In the genomic region with DNA sequence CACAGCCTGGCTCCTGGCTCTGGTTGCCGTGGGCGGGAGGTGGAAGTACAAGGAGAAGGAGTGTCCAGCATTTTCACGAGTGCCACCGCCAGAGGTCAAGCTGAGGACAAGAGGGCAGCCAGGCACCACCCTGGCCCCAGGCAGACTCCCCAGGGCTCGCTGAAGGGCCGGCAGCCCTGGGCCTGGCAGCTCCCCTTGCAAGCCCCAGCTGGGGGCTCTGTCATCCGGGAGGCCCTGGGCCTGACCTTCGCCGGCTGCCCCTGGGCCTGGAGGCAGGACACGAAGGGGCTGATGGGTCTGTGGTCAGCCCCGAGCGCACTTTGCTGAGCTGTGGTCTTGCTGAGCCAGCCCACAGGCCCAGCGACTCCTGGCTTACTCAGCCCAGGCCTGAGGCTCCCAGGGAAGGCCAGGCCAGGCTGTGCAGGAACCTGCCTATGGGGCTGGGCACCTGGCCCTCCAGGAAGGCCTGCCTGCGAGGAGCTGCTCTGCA, we compare ENCODE assay signal across 1 cellular context.
TF ChIP-seq lines count a peak whose summit lies in the region.

No MANE protein-coding gene starts in this region.

TF ChIP-seq in GM23338, 12 proteins besides CTCF, POLR2A, EP300 and RAD21:
- TF ChIP-seq, protein P1, sequence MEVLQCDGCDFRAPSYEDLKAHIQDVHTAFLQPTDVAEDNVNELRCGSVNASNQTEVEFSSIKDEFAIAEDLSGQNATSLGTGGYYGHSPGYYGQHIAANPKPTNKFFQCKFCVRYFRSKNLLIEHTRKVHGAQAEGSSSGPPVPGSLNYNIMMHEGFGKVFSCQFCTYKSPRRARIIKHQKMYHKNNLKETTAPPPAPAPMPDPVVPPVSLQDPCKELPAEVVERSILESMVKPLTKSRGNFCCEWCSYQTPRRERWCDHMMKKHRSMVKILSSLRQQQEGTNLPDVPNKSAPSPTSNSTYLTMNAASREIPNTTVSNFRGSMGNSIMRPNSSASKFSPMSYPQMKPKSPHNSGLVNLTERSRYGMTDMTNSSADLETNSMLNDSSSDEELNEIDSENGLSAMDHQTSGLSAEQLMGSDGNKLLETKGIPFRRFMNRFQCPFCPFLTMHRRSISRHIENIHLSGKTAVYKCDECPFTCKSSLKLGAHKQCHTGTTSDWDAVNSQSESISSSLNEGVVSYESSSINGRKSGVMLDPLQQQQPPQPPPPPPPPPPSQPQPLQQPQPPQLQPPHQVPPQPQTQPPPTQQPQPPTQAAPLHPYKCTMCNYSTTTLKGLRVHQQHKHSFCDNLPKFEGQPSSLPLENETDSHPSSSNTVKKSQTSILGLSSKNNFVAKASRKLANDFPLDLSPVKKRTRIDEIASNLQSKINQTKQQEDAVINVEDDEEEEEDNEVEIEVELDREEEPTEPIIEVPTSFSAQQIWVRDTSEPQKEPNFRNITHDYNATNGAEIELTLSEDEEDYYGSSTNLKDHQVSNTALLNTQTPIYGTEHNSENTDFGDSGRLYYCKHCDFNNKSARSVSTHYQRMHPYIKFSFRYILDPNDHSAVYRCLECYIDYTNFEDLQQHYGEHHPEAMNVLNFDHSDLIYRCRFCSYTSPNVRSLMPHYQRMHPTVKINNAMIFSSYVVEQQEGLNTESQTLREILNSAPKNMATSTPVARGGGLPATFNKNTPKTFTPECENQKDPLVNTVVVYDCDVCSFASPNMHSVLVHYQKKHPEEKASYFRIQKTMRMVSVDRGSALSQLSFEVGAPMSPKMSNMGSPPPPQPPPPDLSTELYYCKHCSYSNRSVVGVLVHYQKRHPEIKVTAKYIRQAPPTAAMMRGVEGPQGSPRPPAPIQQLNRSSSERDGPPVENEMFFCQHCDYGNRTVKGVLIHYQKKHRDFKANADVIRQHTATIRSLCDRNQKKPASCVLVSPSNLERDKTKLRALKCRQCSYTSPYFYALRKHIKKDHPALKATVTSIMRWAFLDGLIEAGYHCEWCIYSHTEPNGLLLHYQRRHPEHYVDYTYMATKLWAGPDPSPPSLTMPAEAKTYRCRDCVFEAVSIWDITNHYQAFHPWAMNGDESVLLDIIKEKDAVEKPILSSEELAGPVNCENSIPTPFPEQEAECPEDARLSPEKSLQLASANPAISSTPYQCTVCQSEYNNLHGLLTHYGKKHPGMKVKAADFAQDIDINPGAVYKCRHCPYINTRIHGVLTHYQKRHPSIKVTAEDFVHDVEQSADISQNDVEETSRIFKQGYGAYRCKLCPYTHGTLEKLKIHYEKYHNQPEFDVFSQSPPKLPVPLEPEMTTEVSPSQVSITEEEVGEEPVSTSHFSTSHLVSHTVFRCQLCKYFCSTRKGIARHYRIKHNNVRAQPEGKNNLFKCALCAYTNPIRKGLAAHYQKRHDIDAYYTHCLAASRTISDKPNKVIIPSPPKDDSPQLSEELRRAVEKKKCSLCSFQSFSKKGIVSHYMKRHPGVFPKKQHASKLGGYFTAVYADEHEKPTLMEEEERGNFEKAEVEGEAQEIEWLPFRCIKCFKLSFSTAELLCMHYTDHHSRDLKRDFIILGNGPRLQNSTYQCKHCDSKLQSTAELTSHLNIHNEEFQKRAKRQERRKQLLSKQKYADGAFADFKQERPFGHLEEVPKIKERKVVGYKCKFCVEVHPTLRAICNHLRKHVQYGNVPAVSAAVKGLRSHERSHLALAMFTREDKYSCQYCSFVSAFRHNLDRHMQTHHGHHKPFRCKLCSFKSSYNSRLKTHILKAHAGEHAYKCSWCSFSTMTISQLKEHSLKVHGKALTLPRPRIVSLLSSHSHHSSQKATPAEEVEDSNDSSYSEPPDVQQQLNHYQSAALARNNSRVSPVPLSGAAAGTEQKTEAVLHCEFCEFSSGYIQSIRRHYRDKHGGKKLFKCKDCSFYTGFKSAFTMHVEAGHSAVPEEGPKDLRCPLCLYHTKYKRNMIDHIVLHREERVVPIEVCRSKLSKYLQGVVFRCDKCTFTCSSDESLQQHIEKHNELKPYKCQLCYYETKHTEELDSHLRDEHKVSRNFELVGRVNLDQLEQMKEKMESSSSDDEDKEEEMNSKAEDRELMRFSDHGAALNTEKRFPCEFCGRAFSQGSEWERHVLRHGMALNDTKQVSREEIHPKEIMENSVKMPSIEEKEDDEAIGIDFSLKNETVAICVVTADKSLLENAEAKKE (CRISPR knock-in tag; IDR thresholded peaks at IDR 0.05), result no peak
- TF ChIP-seq STAT1 (IDR thresholded peaks at IDR 0.05; ENCODE audit: unreplicated experiment) (no peak), ZNF114 (CRISPR knock-in tag; IDR thresholded peaks at IDR 0.05) (no peak), JUNB (IDR thresholded peaks at IDR 0.05; ENCODE audit: unreplicated experiment) (no peak), NANOG (IDR thresholded peaks at IDR 0.05; ENCODE audit: borderline replicate concordance) (no peak)
